11 cellular contexts compared by ENCODE assay signal in the genomic region with DNA sequence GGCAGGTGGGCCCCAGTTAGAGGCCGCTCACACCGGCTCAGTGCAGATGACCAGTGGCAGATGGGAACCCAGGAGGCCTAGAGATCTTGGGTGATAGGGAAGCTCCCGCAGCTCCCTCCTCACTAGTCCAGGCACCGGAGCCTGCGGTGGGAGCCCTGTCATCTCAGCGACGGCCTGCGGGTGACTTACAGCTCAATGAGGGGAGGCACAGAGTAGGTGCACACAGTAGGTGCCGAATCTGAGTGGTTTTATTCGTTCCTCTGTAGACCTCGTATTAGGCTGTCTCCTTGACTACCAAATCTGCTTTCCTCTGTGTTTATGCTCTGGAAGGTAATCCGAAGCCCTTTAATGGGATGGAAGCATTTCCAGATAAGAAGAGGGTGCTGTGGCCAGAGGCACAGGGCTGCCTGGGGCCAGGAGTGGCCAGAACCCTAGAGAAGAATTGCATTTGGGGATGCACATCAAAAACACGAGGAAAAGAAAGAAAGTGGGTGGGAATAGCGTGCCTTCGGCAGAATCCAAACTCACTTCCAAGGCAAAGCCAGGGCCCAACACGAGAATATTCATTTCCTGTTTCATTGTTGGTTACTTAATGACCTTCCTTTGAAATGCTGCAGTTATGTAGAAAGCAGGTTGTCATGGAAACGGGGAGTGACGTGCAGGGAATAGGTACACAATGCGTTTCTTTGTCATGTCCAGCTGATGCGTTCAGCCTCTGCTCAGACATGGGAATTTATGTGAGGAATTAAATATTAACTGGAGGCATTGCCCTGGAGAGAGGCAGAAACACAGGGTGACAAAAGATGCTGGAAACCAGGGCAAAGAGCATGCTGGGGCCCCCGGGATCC.
DNase-seq lines count a peak whose midpoint lies in the region; ATAC-seq and TF ChIP-seq lines count a peak whose summit lies in the region.
"Had no signal": no experiment of that assay in that cellular context is flagged by ENCODE, and none has a peak within 500 bp of the region (broad histone marks: within the 10 kb centered on the region; RNA-seq: fewer than 3 reads in every experiment).

No MANE protein-coding gene starts in this region.

- ATAC-seq in stimulated activated naive CD8-positive, alpha-beta T cell treated with anti-CD3 and anti-CD28 coated beads, Interleukin-15, Interleukin-2, amounts not matched to agents 100 U/mL and 50 U/mL, for 24 hours: no peak
- ATAC-seq in HG02610 (IDR thresholded peaks at IDR 0.05; ENCODE audit: unreplicated experiment) (no peak), GM19035 (IDR thresholded peaks at IDR 0.05; ENCODE audit: unreplicated experiment) (no peak)

- H3K27me3 ChIP-seq in brain microvascular endothelial cell (replicated peaks): no peaks in the 10 kb centered on the region

- DNase-seq in DMS53 (lab: John Stamatoyannopoulos, UW) (peak; percentile 100), NCI-H2029 (lab: John Stamatoyannopoulos, UW) (peak; percentile 97), brain microvascular endothelial cell (peak; percentile 10), left kidney (ENCODE audit: low read depth, low spot score) (peak; percentile 91), GM13977 (ENCODE audit: low spot score) (no peak)
- DNase-seq in stimulated activated naive CD8-positive, alpha-beta T cell treated with anti-CD3 and anti-CD28 coated beads, Interleukin-15, Interleukin-2, amounts not matched to agents 100 U/mL and 50 U/mL, for 24 hours: no peak
- DNase-seq: activated CD4-positive, alpha-beta T cell treated with anti-CD3 and anti-CD28 coated beads, Interleukin-2, amount 10 ng/mL, durations not matched to agents 7 days and 5 days; EL; MG63 had no signal

- H3K27ac ChIP-seq in brain microvascular endothelial cell: no peak overlapping the region

- no peaks in the 10 kb centered on the region for H3K36me3 ChIP-seq in brain microvascular endothelial cell (replicated peaks)
- H3K36me3 ChIP-seq: MG63 had no signal

- H3K4me3 ChIP-seq in brain microvascular endothelial cell (ENCODE audit: low read depth, low read length): no peak overlapping the region
- H3K4me3 ChIP-seq: MG63 had no signal

- in situ Hi-C loops in brain microvascular endothelial cell (cut with HindIII; ENCODE audit: low pct_ligation_motif_present, low sequenced_read_pairs) (no loop called here), GM13977 (cut with MboI; ENCODE audit: low pct_unique_long_range_greater_than_20kb, low sequenced_read_pairs, unreplicated experiment) (no loop called here)

- TF ChIP-seq CTCF in brain microvascular endothelial cell (IDR thresholded peaks at IDR 0.05; ENCODE audit: low read depth, low read length, missing control alignments) (no peak), GM13977 (IDR thresholded peaks at IDR 0.05; ENCODE audit: extremely low read depth, insufficient read depth, missing control alignments) (no peak)

Comparison
In these comparisons a context has a peak if more than half of its experiments do, and no peak if none do; other contexts are left out.
1. DNase-seq: peak in DMS53 (single experiment), NCI-H2029 (single experiment), brain microvascular endothelial cell (single experiment) and left kidney (single experiment); none in stimulated activated naive CD8-positive, alpha-beta T cell treated with anti-CD3 and anti-CD28 coated beads, Interleukin-15, Interleukin-2, amounts not matched to agents 100 U/mL and 50 U/mL, for 24 hours (single experiment) and GM13977 (single experiment).